Comparison of ENCODE assay signal across 2 cellular contexts in the genomic region with DNA sequence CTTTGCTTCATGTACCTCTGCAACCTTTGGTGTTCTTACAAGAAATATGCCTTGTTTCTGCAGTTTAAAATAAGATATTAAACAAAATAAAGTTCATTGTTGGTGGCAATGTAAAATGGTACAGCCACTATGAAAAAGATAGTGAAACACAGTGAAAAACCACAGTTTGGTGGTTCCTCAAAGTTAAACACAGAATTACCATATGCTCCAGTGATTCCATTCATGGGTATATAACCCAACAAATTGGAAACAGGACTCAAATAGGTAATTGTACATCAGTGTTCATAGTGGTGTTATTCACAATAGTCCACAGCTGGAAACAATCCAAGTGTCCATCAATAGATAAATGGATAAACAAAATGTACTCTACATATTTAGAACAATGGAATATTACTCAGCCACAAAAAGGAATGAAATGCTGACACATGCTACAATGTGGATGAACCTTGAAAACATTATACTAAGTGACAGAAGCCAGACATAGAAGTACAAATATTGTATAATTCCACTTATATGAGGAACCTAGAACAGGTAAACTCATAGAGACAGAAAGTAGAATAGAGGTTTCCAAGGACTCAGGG.
TF ChIP-seq lines count a peak whose summit lies in the region.

No MANE protein-coding gene starts in this region.

TF ChIP-seq in SK-N-SH, 30 proteins besides CTCF, POLR2A, EP300 and RAD21 (continued from another document):
- TF ChIP-seq POLR2AphosphoS5 (IDR thresholded peaks at IDR 0.05; ENCODE audit: low read depth, low read length) (no peak), RXRA (IDR thresholded peaks at IDR 0.05; ENCODE audit: borderline replicate concordance, low read depth) (no peak)

TF ChIP-seq in SK-N-SH treated with all-trans-retinoic acid at 6 μM for 48 hours, 23 proteins besides CTCF, POLR2A, EP300 and RAD21 (continued from another document):
- TF ChIP-seq, protein P1, sequence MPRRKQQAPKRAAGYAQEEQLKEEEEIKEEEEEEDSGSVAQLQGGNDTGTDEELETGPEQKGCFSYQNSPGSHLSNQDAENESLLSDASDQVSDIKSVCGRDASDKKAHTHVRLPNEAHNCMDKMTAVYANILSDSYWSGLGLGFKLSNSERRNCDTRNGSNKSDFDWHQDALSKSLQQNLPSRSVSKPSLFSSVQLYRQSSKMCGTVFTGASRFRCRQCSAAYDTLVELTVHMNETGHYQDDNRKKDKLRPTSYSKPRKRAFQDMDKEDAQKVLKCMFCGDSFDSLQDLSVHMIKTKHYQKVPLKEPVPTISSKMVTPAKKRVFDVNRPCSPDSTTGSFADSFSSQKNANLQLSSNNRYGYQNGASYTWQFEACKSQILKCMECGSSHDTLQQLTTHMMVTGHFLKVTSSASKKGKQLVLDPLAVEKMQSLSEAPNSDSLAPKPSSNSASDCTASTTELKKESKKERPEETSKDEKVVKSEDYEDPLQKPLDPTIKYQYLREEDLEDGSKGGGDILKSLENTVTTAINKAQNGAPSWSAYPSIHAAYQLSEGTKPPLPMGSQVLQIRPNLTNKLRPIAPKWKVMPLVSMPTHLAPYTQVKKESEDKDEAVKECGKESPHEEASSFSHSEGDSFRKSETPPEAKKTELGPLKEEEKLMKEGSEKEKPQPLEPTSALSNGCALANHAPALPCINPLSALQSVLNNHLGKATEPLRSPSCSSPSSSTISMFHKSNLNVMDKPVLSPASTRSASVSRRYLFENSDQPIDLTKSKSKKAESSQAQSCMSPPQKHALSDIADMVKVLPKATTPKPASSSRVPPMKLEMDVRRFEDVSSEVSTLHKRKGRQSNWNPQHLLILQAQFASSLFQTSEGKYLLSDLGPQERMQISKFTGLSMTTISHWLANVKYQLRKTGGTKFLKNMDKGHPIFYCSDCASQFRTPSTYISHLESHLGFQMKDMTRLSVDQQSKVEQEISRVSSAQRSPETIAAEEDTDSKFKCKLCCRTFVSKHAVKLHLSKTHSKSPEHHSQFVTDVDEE (CRISPR knock-in tag; IDR thresholded peaks at IDR 0.05) = no peak
- TF ChIP-seq ZFP30 (CRISPR knock-in tag; IDR thresholded peaks at IDR 0.05) (no peak), ZC3H10 (CRISPR knock-in tag; IDR thresholded peaks at IDR 0.05) (no peak), OSR1 (CRISPR knock-in tag; IDR thresholded peaks at IDR 0.05) (no peak), TOX (CRISPR knock-in tag; IDR thresholded peaks at IDR 0.05; ENCODE audit: borderline replicate concordance) (no peak), BACH2 (CRISPR knock-in tag; IDR thresholded peaks at IDR 0.05; ENCODE audit: borderline replicate concordance) (no peak), ESRRG (CRISPR knock-in tag; IDR thresholded peaks at IDR 0.05) (no peak), GLIS3 (CRISPR knock-in tag; IDR thresholded peaks at IDR 0.05) (no peak), CSDC2 (CRISPR knock-in tag; IDR thresholded peaks at IDR 0.05) (no peak)
- TF ChIP-seq, protein P2, sequence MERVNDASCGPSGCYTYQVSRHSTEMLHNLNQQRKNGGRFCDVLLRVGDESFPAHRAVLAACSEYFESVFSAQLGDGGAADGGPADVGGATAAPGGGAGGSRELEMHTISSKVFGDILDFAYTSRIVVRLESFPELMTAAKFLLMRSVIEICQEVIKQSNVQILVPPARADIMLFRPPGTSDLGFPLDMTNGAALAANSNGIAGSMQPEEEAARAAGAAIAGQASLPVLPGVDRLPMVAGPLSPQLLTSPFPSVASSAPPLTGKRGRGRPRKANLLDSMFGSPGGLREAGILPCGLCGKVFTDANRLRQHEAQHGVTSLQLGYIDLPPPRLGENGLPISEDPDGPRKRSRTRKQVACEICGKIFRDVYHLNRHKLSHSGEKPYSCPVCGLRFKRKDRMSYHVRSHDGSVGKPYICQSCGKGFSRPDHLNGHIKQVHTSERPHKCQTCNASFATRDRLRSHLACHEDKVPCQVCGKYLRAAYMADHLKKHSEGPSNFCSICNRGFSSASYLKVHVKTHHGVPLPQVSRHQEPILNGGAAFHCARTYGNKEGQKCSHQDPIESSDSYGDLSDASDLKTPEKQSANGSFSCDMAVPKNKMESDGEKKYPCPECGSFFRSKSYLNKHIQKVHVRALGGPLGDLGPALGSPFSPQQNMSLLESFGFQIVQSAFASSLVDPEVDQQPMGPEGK (CRISPR knock-in tag; IDR thresholded peaks at IDR 0.05; ENCODE audit: borderline replicate concordance) = no peak
- TF ChIP-seq, protein P3, sequence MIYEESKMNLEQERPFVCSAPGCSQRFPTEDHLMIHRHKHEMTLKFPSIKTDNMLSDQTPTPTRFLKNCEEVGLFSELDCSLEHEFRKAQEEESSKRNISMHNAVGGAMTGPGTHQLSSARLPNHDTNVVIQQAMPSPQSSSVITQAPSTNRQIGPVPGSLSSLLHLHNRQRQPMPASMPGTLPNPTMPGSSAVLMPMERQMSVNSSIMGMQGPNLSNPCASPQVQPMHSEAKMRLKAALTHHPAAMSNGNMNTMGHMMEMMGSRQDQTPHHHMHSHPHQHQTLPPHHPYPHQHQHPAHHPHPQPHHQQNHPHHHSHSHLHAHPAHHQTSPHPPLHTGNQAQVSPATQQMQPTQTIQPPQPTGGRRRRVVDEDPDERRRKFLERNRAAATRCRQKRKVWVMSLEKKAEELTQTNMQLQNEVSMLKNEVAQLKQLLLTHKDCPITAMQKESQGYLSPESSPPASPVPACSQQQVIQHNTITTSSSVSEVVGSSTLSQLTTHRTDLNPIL (CRISPR knock-in tag; IDR thresholded peaks at IDR 0.05; ENCODE audit: low read depth) = no peak
- TF ChIP-seq, protein P4, sequence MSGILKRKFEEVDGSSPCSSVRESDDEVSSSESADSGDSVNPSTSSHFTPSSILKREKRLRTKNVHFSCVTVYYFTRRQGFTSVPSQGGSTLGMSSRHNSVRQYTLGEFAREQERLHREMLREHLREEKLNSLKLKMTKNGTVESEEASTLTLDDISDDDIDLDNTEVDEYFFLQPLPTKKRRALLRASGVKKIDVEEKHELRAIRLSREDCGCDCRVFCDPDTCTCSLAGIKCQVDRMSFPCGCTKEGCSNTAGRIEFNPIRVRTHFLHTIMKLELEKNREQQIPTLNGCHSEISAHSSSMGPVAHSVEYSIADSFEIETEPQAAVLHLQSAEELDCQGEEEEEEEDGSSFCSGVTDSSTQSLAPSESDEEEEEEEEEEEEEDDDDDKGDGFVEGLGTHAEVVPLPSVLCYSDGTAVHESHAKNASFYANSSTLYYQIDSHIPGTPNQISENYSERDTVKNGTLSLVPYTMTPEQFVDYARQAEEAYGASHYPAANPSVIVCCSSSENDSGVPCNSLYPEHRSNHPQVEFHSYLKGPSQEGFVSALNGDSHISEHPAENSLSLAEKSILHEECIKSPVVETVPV (CRISPR knock-in tag; IDR thresholded peaks at IDR 0.05) = no peak
TF ChIP-seq in SK-N-SH treated with all-trans-retinoic acid at 6 μM for 48 hours: peak in this region for 0.
